ENCODE assay signal across 17 cellular contexts in the genomic region with DNA sequence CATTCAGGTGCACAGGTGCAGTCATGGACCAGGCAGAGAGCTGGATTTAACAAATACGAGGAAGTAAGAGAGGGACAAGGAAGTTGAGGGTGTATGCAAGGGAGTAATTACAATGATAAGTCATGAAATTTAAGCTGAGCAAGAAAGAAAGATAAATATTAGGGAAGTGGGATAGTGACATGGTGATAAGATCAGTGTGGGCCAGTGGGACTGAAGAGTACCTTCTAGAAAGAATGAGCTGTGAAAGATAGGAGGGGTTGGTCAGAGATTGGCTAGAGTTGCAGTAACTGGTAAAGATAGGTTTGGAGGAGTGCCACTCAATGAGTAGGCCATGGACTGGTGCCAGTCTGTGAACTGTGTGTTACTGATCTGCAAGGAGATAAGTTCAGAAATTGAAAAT.
DNase-seq lines count a peak whose midpoint lies in the region; ATAC-seq, FAIRE-seq and TF ChIP-seq lines count a peak whose summit lies in the region.
"Had no signal": no experiment of that assay in that cellular context is flagged by ENCODE, and none has a peak within 500 bp of the region (broad histone marks: within the 10 kb centered on the region; RNA-seq: fewer than 3 reads in every experiment).

No MANE protein-coding gene starts in this region.

- CTCF ChIA-PET in GM12878 (lab: Yijun Ruan, JAX) = interaction anchor here (1.4 kb wide), 1 partner anchor 11 kb away, joined by 5 read pairs; no protein-coding TSS in a partner anchor

- H3K9me3 ChIP-seq in GM12878 (replicated peaks; ENCODE audit: control insufficient read depth, insufficient read depth, low read length) = peaks cover 7% of the 10 kb centered on the region

- ATAC-seq in GM12878 (no peak), GM18861 (IDR thresholded peaks at IDR 0.05; ENCODE audit: unreplicated experiment) (no peak), HG03108 (IDR thresholded peaks at IDR 0.05; ENCODE audit: unreplicated experiment) (no peak)
- ATAC-seq: activated CD8-positive, alpha-beta T cell treated with anti-CD3 and anti-CD28 coated beads, Interleukin-2, amount 10 ng/mL, durations not matched to agents 7 days and 5 days; gastrocnemius medialis; sciatic nerve; stimulated activated effector memory CD8-positive, alpha-beta T cell treated with anti-CD3 and anti-CD28 coated beads, Interleukin-12 subunit alpha, Interleukin-12 subunit beta, amount 100 ng/mL, for 72 hours had no signal

- BruUV-seq in GM12878 (replicated peaks; lab: Mats Ljungman, UMichigan) = no TSS peak

- H2AFZ ChIP-seq in GM12878 (ENCODE audit: control insufficient read depth, low read depth, low read length) = no peak overlapping the region

- no peaks in the 10 kb centered on the region for H3K79me2 ChIP-seq in GM12878 (ENCODE audit: control insufficient read depth, insufficient read depth, low read length)

- TF ChIP-seq RAD21 in GM12878 (IDR thresholded peaks at IDR 0.05; ENCODE audit: insufficient read depth, low read depth, low read length) = no peak

- WGBS in GM12878 (ENCODE audit: insufficient coverage, insufficient replicate concordance, low lambda C conversion rate, missing lambda C conversion rate) = 26% methylated on average over 1 of the region's 1 CpG

- H3K4me2 ChIP-seq in GM12878 (ENCODE audit: control insufficient read depth, insufficient read depth) = no peak overlapping the region

- RAD21 ChIA-PET in GM12878 (lab: Charles Lee; ENCODE audit: unreplicated experiment) = no interaction called here

- intact Hi-C loops in GM12878 (cut with micrococcal nuclease; ENCODE audit: unreplicated experiment) = no loop called here

- no peak overlapping the region for H3K4me3 ChIP-seq in GM12878
- H3K4me3 ChIP-seq: gastrocnemius medialis had no signal

- FAIRE-seq in GM12878 (lab: Jason Lieb, UNC) = no peak
- FAIRE-seq: G401.6 had no signal

- no peak overlapping the region for H3K9ac ChIP-seq in GM12878 (ENCODE audit: control insufficient read depth, insufficient read depth, low read length)

- H3K27me3 ChIP-seq in GM12878 (replicated peaks in 1 of 2; ENCODE audit: control insufficient read depth in 2 of 2, insufficient read depth in 2 of 2, low read length in 1 of 2) = no peaks in the 10 kb centered on the region
- H3K27me3 ChIP-seq: gastrocnemius medialis had no signal

- no peak for TF ChIP-seq POLR2A in GM12878 (IDR thresholded peaks at IDR 0.05; ENCODE audit: low read depth, low read length)

- no peak overlapping the region for H3K27ac ChIP-seq in GM12878 (ENCODE audit: control insufficient read depth, insufficient read depth)
- H3K27ac ChIP-seq: gastrocnemius medialis had no signal

- peak; percentile 15 for DNase-seq in HT1080 (ENCODE audit: low read depth)
- DNase-seq in NCI-H2196 (lab: John Stamatoyannopoulos, UW; ENCODE audit: unreplicated experiment) = peak; percentile 66
- DNase-seq in GM12878 (ENCODE audit: low read depth, low spot score) = no peak
- peak; percentile 38 for DNase-seq in myocyte (ENCODE audit: low read depth)
- no peak for DNase-seq in dermis blood vessel endothelial cell
- no peak for DNase-seq in HCEC 1CT
- DNase-seq: activated CD8-positive, alpha-beta T cell treated with anti-CD3 and anti-CD28 coated beads, Interleukin-2, amount 10 ng/mL, durations not matched to agents 7 days and 5 days; activated gamma-delta T cell; gastrocnemius medialis; NCI-H1417 treated with DMSO at 0.1 percent for 48 hours; NCI-H526; T-helper 9 cell had no signal

- no peak for TF ChIP-seq CTCF in GM12878 (IDR thresholded peaks at IDR 0.05 in 2 of 3, conservative IDR thresholded peaks at IDR 0.05 in 1 of 3; ENCODE audit: control insufficient read depth in 2 of 3, extremely low read depth in 1 of 3, insufficient read depth in 1 of 3, low read depth in 3 of 3, low read length in 3 of 3)

- no peaks in the 10 kb centered on the region for H3K4me1 ChIP-seq in GM12878 (ENCODE audit: control insufficient read depth, insufficient read depth, low read length)

- in situ Hi-C loops in GM12878 (cut with MboI) = no loop called here

- H3K36me3 ChIP-seq in GM12878 (ENCODE audit: control insufficient read depth in 2 of 2, insufficient read depth in 2 of 2, low read length in 1 of 2) = no peaks in the 10 kb centered on the region
- H3K36me3 ChIP-seq: gastrocnemius medialis had no signal

- no peaks in the 10 kb centered on the region for H4K20me1 ChIP-seq in GM12878 (ENCODE audit: control insufficient read depth, insufficient read depth)

- POLR2A ChIA-PET in GM12878 (lab: Charles Lee) = interaction anchor here (0.5 kb wide), 1 partner anchor 25 kb away, joined by 3 read pairs; no protein-coding TSS in a partner anchor

- SMC1A ChIA-PET in GM12878 (lab: Charles Lee; ENCODE audit: uncharacterized antibody, unreplicated experiment) = interaction anchor here (1.1 to 1.7 kb wide), 6 partner anchors 9 to 48 kb away, joined by 3 to 6 read pairs (median 4); no protein-coding TSS in a partner anchor

- TF ChIP-seq EP300 in GM12878 (IDR thresholded peaks at IDR 0.05; ENCODE audit: borderline replicate concordance in 1 of 2, control insufficient read depth in 1 of 2, low read depth in 2 of 2, low read length in 2 of 2) = no peak

TF ChIP-seq in GM12878, 131 proteins besides CTCF, POLR2A, EP300 and RAD21:
- TF ChIP-seq, protein P1, sequence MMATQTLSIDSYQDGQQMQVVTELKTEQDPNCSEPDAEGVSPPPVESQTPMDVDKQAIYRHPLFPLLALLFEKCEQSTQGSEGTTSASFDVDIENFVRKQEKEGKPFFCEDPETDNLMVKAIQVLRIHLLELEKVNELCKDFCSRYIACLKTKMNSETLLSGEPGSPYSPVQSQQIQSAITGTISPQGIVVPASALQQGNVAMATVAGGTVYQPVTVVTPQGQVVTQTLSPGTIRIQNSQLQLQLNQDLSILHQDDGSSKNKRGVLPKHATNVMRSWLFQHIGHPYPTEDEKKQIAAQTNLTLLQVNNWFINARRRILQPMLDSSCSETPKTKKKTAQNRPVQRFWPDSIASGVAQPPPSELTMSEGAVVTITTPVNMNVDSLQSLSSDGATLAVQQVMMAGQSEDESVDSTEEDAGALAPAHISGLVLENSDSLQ (IDR thresholded peaks at IDR 0.05) = peak; percentile 62
- TF ChIP-seq, protein P2, sequence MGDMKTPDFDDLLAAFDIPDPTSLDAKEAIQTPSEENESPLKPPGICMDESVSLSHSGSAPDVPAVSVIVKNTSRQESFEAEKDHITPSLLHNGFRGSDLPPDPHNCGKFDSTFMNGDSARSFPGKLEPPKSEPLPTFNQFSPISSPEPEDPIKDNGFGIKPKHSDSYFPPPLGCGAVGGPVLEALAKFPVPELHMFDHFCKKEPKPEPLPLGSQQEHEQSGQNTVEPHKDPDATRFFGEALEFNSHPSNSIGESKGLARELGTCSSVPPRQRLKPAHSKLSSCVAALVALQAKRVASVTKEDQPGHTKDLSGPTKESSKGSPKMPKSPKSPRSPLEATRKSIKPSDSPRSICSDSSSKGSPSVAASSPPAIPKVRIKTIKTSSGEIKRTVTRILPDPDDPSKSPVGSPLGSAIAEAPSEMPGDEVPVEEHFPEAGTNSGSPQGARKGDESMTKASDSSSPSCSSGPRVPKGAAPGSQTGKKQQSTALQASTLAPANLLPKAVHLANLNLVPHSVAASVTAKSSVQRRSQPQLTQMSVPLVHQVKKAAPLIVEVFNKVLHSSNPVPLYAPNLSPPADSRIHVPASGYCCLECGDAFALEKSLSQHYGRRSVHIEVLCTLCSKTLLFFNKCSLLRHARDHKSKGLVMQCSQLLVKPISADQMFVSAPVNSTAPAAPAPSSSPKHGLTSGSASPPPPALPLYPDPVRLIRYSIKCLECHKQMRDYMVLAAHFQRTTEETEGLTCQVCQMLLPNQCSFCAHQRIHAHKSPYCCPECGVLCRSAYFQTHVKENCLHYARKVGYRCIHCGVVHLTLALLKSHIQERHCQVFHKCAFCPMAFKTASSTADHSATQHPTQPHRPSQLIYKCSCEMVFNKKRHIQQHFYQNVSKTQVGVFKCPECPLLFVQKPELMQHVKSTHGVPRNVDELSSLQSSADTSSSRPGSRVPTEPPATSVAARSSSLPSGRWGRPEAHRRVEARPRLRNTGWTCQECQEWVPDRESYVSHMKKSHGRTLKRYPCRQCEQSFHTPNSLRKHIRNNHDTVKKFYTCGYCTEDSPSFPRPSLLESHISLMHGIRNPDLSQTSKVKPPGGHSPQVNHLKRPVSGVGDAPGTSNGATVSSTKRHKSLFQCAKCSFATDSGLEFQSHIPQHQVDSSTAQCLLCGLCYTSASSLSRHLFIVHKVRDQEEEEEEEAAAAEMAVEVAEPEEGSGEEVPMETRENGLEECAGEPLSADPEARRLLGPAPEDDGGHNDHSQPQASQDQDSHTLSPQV (IDR thresholded peaks at IDR 0.05) = no peak

Comparison
In these comparisons a context has a peak if more than half of its experiments do, and no peak if none do; other contexts are left out.
1. DNase-seq: peak in HT1080 (single experiment), NCI-H2196 (single experiment) and myocyte (single experiment); none in GM12878 (single experiment), dermis blood vessel endothelial cell (single experiment) and HCEC 1CT (single experiment).